Comparison of ENCODE assay signal across 8 cellular contexts in genomic region chr10:49941447-49942338, GRCh38. TPM values are rescaled to one million over a fixed set of nuclear protein-coding genes. Genes with fewer than 3 reads are reported as not detected.
DNase-seq lines count a peak whose midpoint lies in the region; ATAC-seq and TF ChIP-seq lines count a peak whose summit lies in the region.
"Not testable (repeated sequence)": the region's sequence is repeated elsewhere in the genome, so short reads cannot be mapped to it uniquely, and the experiment has no call there.

Gene PARG (minus strand): TSS chr10:49942027. CDS start chr10:49941725, 302 bp downstream.
Gene TIMM23B (plus strand): TSS chr10:49942053. CDS start chr10:49942195, 142 bp downstream.

- not testable (repeated sequence) for H4K20me1 ChIP-seq in osteoblast (ENCODE audit: insufficient read depth, low read length)

- H3K36me3 Mint-ChIP-seq in activated naive CD8-positive, alpha-beta T cell: not testable (repeated sequence)

- peaks cover 58% of the 10 kb centered on the region for H3K79me2 ChIP-seq in osteoblast (ENCODE audit: insufficient read depth, low read length)

- peak within 1 kb of the TSS; percentile 96 for H3K27ac Mint-ChIP-seq in activated naive CD8-positive, alpha-beta T cell

- not testable (repeated sequence) for H3K36me3 ChIP-seq in osteoblast (ENCODE audit: insufficient read depth, low read length)

- H3K4me3 Mint-ChIP-seq in activated naive CD8-positive, alpha-beta T cell: peak within 1 kb of the TSS; percentile 99

- ATAC-seq in HG02610 (IDR thresholded peaks at IDR 0.05; ENCODE audit: unreplicated experiment): peak; percentile 69

- DNase-seq in GM10266 (ENCODE audit: extremely low spot score) (peak; percentile 45), NCI-H1092 (lab: John Stamatoyannopoulos, UW) (peak; percentile 58), SW 1271 (lab: John Stamatoyannopoulos, UW) (peak; percentile 20 to 52), glomerular visceral epithelial cell (ENCODE audit: extremely low spot score) (peak; percentile 79), superior temporal gyrus (ENCODE audit: extremely low spot score) (peak; percentile 84)
- DNase-seq in osteoblast (ENCODE audit: insufficient read length, low spot score, missing footprints): not testable (repeated sequence)

- not testable (repeated sequence) for H3K27me3 ChIP-seq in osteoblast (ENCODE audit: insufficient read depth, low read length)

- not testable (repeated sequence) for H3K9me3 Mint-ChIP-seq in activated naive CD8-positive, alpha-beta T cell (ENCODE audit: low read depth)

- H3K4me1 Mint-ChIP-seq in activated naive CD8-positive, alpha-beta T cell (ENCODE audit: low read depth): peaks cover 35% of the 10 kb centered on the region

- peak within 1 kb of the TSS; percentile 77 for H3K27ac ChIP-seq in osteoblast (ENCODE audit: low read depth, low read length)

- H3K27me3 Mint-ChIP-seq in activated naive CD8-positive, alpha-beta T cell: not testable (repeated sequence)

- H3K4me3 ChIP-seq in osteoblast (ENCODE audit: insufficient read depth, low read length): peak within 1 kb of the TSS; percentile 87

- H2AFZ ChIP-seq in osteoblast (ENCODE audit: low read length): peak within 1 kb of the TSS; percentile 87

- H3K9me3 ChIP-seq in osteoblast (ENCODE audit: low read depth, low read length): not testable (repeated sequence)

- H3K4me1 ChIP-seq in osteoblast (ENCODE audit: insufficient read depth, low read length): peaks cover 17% of the 10 kb centered on the region

- H3K4me2 ChIP-seq in osteoblast (ENCODE audit: insufficient read depth, low read length): peak within 1 kb of the TSS; percentile 91

- TF ChIP-seq CTCF in GM10266 (IDR thresholded peaks at IDR 0.05; ENCODE audit: control insufficient read depth, insufficient read depth, low read depth, missing control alignments); osteoblast (IDR thresholded peaks at IDR 0.05; ENCODE audit: extremely low read depth, low read depth, low read length): not testable (repeated sequence)

RNA-seq across cellular contexts. Expression of gene PARG, which starts in this region (rescaled TPM):
- total RNA-seq in osteoblast: 30.6 and 33.7 TPM in 2 replicates

RNA-seq across cellular contexts. Expression of gene TIMM23B, which starts in this region (rescaled TPM):
- total RNA-seq in osteoblast: 22.8 and 23.6 TPM in 2 replicates
